ENCODE assay signal across 8 cellular contexts in genomic region chr5:140557136-140557805, GRCh38. TPM values are rescaled to one million over a fixed set of nuclear protein-coding genes. Genes with fewer than 3 reads are reported as not detected.
DNase-seq lines count a peak whose midpoint lies in the region; ATAC-seq and TF ChIP-seq lines count a peak whose summit lies in the region.

TSS of gene SRA1 (minus strand) at chr5:140557473. CDS start at chr5:140557452, 21 bp downstream.

- ATAC-seq in RWPE2 (ENCODE audit: low read depth): peak; percentile 92
- peak; percentile 93 for ATAC-seq in stimulated activated naive CD8-positive, alpha-beta T cell treated with anti-CD3 and anti-CD28 coated beads, Interleukin-15, amount 100 ng/mL, for 72 hours

- peaks cover 6% of the 10 kb centered on the region for H3K4me1 ChIP-seq in RWPE2 (ENCODE audit: insufficient read depth, poor library complexity, severe bottlenecking)

- peak within 1 kb of the TSS; percentile 67 for H2AFZ ChIP-seq in neural cell (ENCODE audit: low read depth, low read length)

- H4K20me1 ChIP-seq in neural cell (ENCODE audit: insufficient read depth): no peaks in the 10 kb centered on the region

- H3K36me3 ChIP-seq in RWPE2 (ENCODE audit: low read depth) (peaks cover 35% of the 10 kb centered on the region), neural cell (ENCODE audit: insufficient read depth, low read length) (no peaks in the 10 kb centered on the region)

- peak; percentile 28 for TF ChIP-seq RAD21 in neural cell (conservative IDR thresholded peaks at IDR 0.05)

- H3K4me3 Mint-ChIP-seq in stimulated activated naive CD8-positive, alpha-beta T cell treated with anti-CD3 and anti-CD28 coated beads, Interleukin-15, amount 100 ng/mL, for 72 hours: peak within 1 kb of the TSS; percentile 78 to 90

- H3K4me2 ChIP-seq in neural cell (ENCODE audit: low read length): peak within 1 kb of the TSS; percentile 93

- no peaks in the 10 kb centered on the region for H3F3A ChIP-seq in neural cell (ENCODE audit: insufficient read depth, low read length, poor library complexity, severe bottlenecking)

- no peaks in the 10 kb centered on the region for H3K27me3 Mint-ChIP-seq in stimulated activated naive CD8-positive, alpha-beta T cell treated with anti-CD3 and anti-CD28 coated beads, Interleukin-15, amount 100 ng/mL, for 72 hours

- TF ChIP-seq CTCF in LNCaP clone FGC (IDR thresholded peaks at IDR 0.05; ENCODE audit: control insufficient read depth, extremely low read depth, insufficient read depth): no peak
- peak; percentile 17 for TF ChIP-seq CTCF in RWPE2 (IDR thresholded peaks at IDR 0.05; ENCODE audit: poor library complexity, severe bottlenecking)
- no peak for TF ChIP-seq CTCF in neural cell (IDR thresholded peaks at IDR 0.05; ENCODE audit: poor library complexity, severe bottlenecking)

- H3K27ac Mint-ChIP-seq in stimulated activated naive CD8-positive, alpha-beta T cell treated with anti-CD3 and anti-CD28 coated beads, Interleukin-15, amount 100 ng/mL, for 72 hours: peak within 1 kb of the TSS; percentile 95 to 97

- peaks cover 27% of the 10 kb centered on the region for H3K79me2 ChIP-seq in neural cell (replicated peaks; ENCODE audit: insufficient read depth, low read length)

- H3K4me1 Mint-ChIP-seq in stimulated activated naive CD8-positive, alpha-beta T cell treated with anti-CD3 and anti-CD28 coated beads, Interleukin-15, amount 100 ng/mL, for 72 hours: peaks cover 50% of the 10 kb centered on the region

- peak within 1 kb of the TSS; percentile 84 for H3K9ac ChIP-seq in neural cell (ENCODE audit: low read length)

- peak within 1 kb of the TSS; percentile 47 for H3K27ac ChIP-seq in RWPE2 (ENCODE audit: poor library complexity, severe bottlenecking)
- H3K27ac ChIP-seq in neural cell (ENCODE audit: low read length): peak within 1 kb of the TSS; percentile 90

- peak; percentile 95 for DNase-seq in ELF-1 (ENCODE audit: low read depth, low spot score)
- DNase-seq in H4 (ENCODE audit: low spot score): peak; percentile 87
- DNase-seq in LNCaP clone FGC (ENCODE audit: low read depth): peak; percentile 61
- DNase-seq in RWPE2 (ENCODE audit: low spot score): peak; percentile 94
- peak; percentile 96 for DNase-seq in activated effector memory CD4-positive, alpha-beta T cell treated with anti-CD3 and anti-CD28 coated beads, Interleukin-2, amount 50 U/mL, for 16 hours
- peak; percentile 69 for DNase-seq in fibroblast of the conjunctiva (ENCODE audit: low read depth)
- DNase-seq in stimulated activated naive CD8-positive, alpha-beta T cell treated with anti-CD3 and anti-CD28 coated beads, Interleukin-15, amount 100 ng/mL, for 72 hours: peak; percentile 82 to 87

- H3K4me3 ChIP-seq in LNCaP clone FGC (ENCODE audit: low read depth, low read length): peak within 1 kb of the TSS; percentile 81
- peak within 1 kb of the TSS; percentile 81 for H3K4me3 ChIP-seq in RWPE2 (ENCODE audit: severe bottlenecking)
- peak within 1 kb of the TSS; percentile 75 for H3K4me3 ChIP-seq in neural cell (ENCODE audit: low read length)

- TF ChIP-seq EP300 in neural cell (conservative IDR thresholded peaks at IDR 0.05; ENCODE audit: poor library complexity, severe bottlenecking): peak; percentile 70

- H3K9me3 Mint-ChIP-seq in stimulated activated naive CD8-positive, alpha-beta T cell treated with anti-CD3 and anti-CD28 coated beads, Interleukin-15, amount 100 ng/mL, for 72 hours: no peaks in the 10 kb centered on the region

- H3K27me3 ChIP-seq in RWPE2 (ENCODE audit: insufficient read depth, poor library complexity, severe bottlenecking): no peaks in the 10 kb centered on the region
- H3K27me3 ChIP-seq in neural cell (ENCODE audit: insufficient read depth, low read depth, low read length): no peaks in the 10 kb centered on the region

- H3K9me2 ChIP-seq in neural cell (ENCODE audit: insufficient read depth, low read length): no peaks in the 10 kb centered on the region

- H3K9me3 ChIP-seq in RWPE2 (ENCODE audit: severe bottlenecking) (no peaks in the 10 kb centered on the region), neural cell (ENCODE audit: low read length) (no peaks in the 10 kb centered on the region)

TF ChIP-seq in neural cell, 6 proteins besides CTCF, POLR2A, EP300 and RAD21:
- peak; percentile 91 for TF ChIP-seq TAF1 (IDR thresholded peaks at IDR 0.05; ENCODE audit: low read depth)
- TF ChIP-seq SMC3 (conservative IDR thresholded peaks at IDR 0.05; ENCODE audit: poor library complexity): no peak
- TF ChIP-seq REST (IDR thresholded peaks at IDR 0.05; ENCODE audit: borderline replicate concordance): peak; percentile 72
- peak; percentile 96 for TF ChIP-seq POLR2AphosphoS5 (IDR thresholded peaks at IDR 0.05)
- TF ChIP-seq EZH2 (IDR thresholded peaks at IDR 0.05; ENCODE audit: borderline replicate concordance, insufficient read depth, low read length, poor library complexity, severe bottlenecking): no peak
- peak; percentile 70 for TF ChIP-seq MXI1 (conservative IDR thresholded peaks at IDR 0.05; ENCODE audit: poor library complexity, severe bottlenecking)

RNA-seq across cellular contexts. Expression of gene SRA1, which starts in this region (rescaled TPM):
- 64.6 and 72.6 TPM in 2 replicates for total RNA-seq in H4 (2014; rRNA removed; shearing (Covaris generic))
- 73.5 and 76.2 TPM in 2 replicates for polyA plus RNA-seq in neural cell
- polyA minus RNA-seq in neural cell: 38.3 and 44.6 TPM in 2 replicates

Comparison
In these comparisons a context has a peak if more than half of its experiments do, and no peak if none do; other contexts are left out.
1. Peak in every context shown above with its lines: DNase-seq, ATAC-seq, H3K4me3 ChIP-seq and H3K27ac ChIP-seq.